In genomic region chr3:141722076-141722475, GRCh38 we compare ENCODE assay signal across 10 cellular contexts. TPM values are rescaled to one million over a fixed set of nuclear protein-coding genes. Genes with fewer than 3 reads are reported as not detected.
"Had no signal": no experiment of that assay in that cellular context is flagged by ENCODE, and none has a peak within 500 bp of the region (broad histone marks: within the 10 kb centered on the region; RNA-seq: fewer than 3 reads in every experiment).

No MANE protein-coding gene starts in this region.

- H3K9me3 Mint-ChIP-seq: IgD-negative memory B cell had no signal

- H3K27ac Mint-ChIP-seq: IgD-negative memory B cell had no signal

- DNase-seq: IMR-90, KBM-7, KG1 had no signal

- H3K4me1 Mint-ChIP-seq: IgD-negative memory B cell had no signal

- H3K4me3 Mint-ChIP-seq: IgD-negative memory B cell had no signal

- ATAC-seq: HepG2 had no signal

- FAIRE-seq: HepG2, HTR-8/SVneo had no signal

- H3K9ac ChIP-seq: KMS-11 had no signal

- H3K27ac ChIP-seq: HL-60, KMS-11 had no signal

- H3K4me2 ChIP-seq: KMS-11 had no signal

RNA-seq across cellular contexts. Expression of gene GRK7, which starts 41.1 kb away (rescaled TPM):
- total RNA-seq: HepG2, HT-29, HT1080, IMR-90 had no signal
- polyA plus RNA-seq: HepG2, IgD-negative memory B cell, IMR-90 had no signal
